27 cellular contexts compared by ENCODE assay signal in genomic region chr10:94069884-94070283, GRCh38.
DNase-seq lines count a peak whose midpoint lies in the region; ATAC-seq and TF ChIP-seq lines count a peak whose summit lies in the region.
"Had no signal": no experiment of that assay in that cellular context is flagged by ENCODE, and none has a peak within 500 bp of the region (broad histone marks: within the 10 kb centered on the region; RNA-seq: fewer than 3 reads in every experiment).

No MANE protein-coding gene starts in this region.

- ATAC-seq in SK-N-SH treated with all-trans-retinoic acid at 6 μM for 48 hours = peak; percentile 80
- peak; percentile 62 for ATAC-seq in mucosa of descending colon
- ATAC-seq: activated T-cell treated with anti-CD3 and anti-CD28 coated beads, Interleukin-2, amount 50 U/mL, for 72 hours; right lobe of liver had no signal

- peak; percentile 51 for DNase-seq in Daoy (ENCODE audit: low read depth)
- peak; percentile 36 for DNase-seq in HEK293T (ENCODE audit: extremely low spot score)
- DNase-seq in mucosa of descending colon = peak in 1 of 3 donors; percentile 47
- DNase-seq in GOT3 (lab: John Stamatoyannopoulos, UW) = no peak
- no peak for DNase-seq in DMS79 (lab: John Stamatoyannopoulos, UW)
- DNase-seq in DMS79 treated with DMSO at 0.1 percent for 48 hours (lab: John Stamatoyannopoulos, UW) = no peak
- DNase-seq: activated CD4-positive, alpha-beta T cell treated with anti-CD3 and anti-CD28 coated beads, Interleukin-2, amount 50 U/mL, for 48 hours; activated CD4-positive, CD25-positive, alpha-beta regulatory T cell treated with anti-CD3 and anti-CD28 coated beads, Interleukin-2, amount 50 U/mL, for 72 hours; activated T-cell treated with anti-CD3 and anti-CD28 coated beads, Interleukin-2, amount 50 U/mL, for 72 hours; C1 segment of cervical spinal cord; Caco-2; cerebellar nuclear complex; foreskin melanocyte; heart left ventricle; islet precursor cell; naive B cell; NCI-H1417 treated with DMSO at 0.1 percent for 48 hours; NCI-H446; NCI-H774; right lobe of liver; stimulated activated CD4-positive, alpha-beta T cell treated with anti-CD3 and anti-CD28 coated beads, Interleukin-4, amount 100 ng/mL, for 24 hours; T-helper 2 cell; thyroid gland had no signal

- peaks cover 13% of the 10 kb centered on the region for H3K4me1 ChIP-seq in mucosa of descending colon (ENCODE audit: low read depth)
- H3K4me1 ChIP-seq: esophagus muscularis mucosa, thyroid gland, vagina had no signal

- TF ChIP-seq CTCF in mucosa of descending colon (IDR thresholded peaks at IDR 0.05) = no peak

- H3K36me3 ChIP-seq in mucosa of descending colon (ENCODE audit: low read depth) = no peaks in the 10 kb centered on the region
- H3K36me3 ChIP-seq: esophagus muscularis mucosa, heart left ventricle, right lobe of liver, thyroid gland, vagina had no signal

- no peaks in the 10 kb centered on the region for H3K9me3 ChIP-seq in mucosa of descending colon
- H3K9me3 ChIP-seq: Caco-2, esophagus muscularis mucosa, heart left ventricle, right lobe of liver, thyroid gland, vagina had no signal

- POLR2A ChIA-PET in HEK293T (lab: Yijun Ruan, JAX) = no interaction called here

- CTCF ChIA-PET in HEK293T (lab: Yijun Ruan, JAX) = no interaction called here

- intact Hi-C loops in mucosa of descending colon (cut with DNase I, micrococcal nuclease) = no loop called here

- no peak overlapping the region for H3K4me3 ChIP-seq in mucosa of descending colon
- H3K4me3 ChIP-seq: esophagus muscularis mucosa, heart left ventricle, right lobe of liver, SK-N-MC, thyroid gland, vagina had no signal

TF ChIP-seq in HEK293T, 16 proteins besides CTCF, POLR2A, EP300 and RAD21:
- TF ChIP-seq FOXA1 (IDR thresholded peaks at IDR 0.05) (no peak), FOXK2 (IDR thresholded peaks at IDR 0.05) (no peak), LEF1 (IDR thresholded peaks at IDR 0.05; ENCODE audit: borderline replicate concordance) (no peak), ARNT (IDR thresholded peaks at IDR 0.05) (no peak), TARDBP (IDR thresholded peaks at IDR 0.05) (no peak), PKNOX1 (IDR thresholded peaks at IDR 0.05) (no peak), BHLHE40 (IDR thresholded peaks at IDR 0.05; ENCODE audit: borderline replicate concordance) (no peak), L3MBTL2 (conservative IDR thresholded peaks at IDR 0.05) (no peak), FOXM1 (IDR thresholded peaks at IDR 0.05; ENCODE audit: borderline replicate concordance) (no peak), ELF4 (IDR thresholded peaks at IDR 0.05) (no peak), SUZ12 (IDR thresholded peaks at IDR 0.05) (no peak)

TF ChIP-seq in SK-N-SH treated with all-trans-retinoic acid at 6 μM for 48 hours, 23 proteins besides CTCF, POLR2A, EP300 and RAD21:
- TF ChIP-seq ISL1 (CRISPR knock-in tag; IDR thresholded peaks at IDR 0.05) (peak; percentile 88), ZNF70 (CRISPR knock-in tag; IDR thresholded peaks at IDR 0.05) (no peak), CREB5 (CRISPR knock-in tag; IDR thresholded peaks at IDR 0.05; ENCODE audit: low read depth) (peak; percentile 79)

Comparison
In these comparisons a context has a peak if more than half of its experiments do, and no peak if none do; other contexts are left out.
1. DNase-seq: peak in Daoy (single experiment) and HEK293T (single experiment); none in GOT3 (single experiment), DMS79 (single experiment) and DMS79 treated with DMSO at 0.1 percent for 48 hours (single experiment).